11 cellular contexts compared by ENCODE assay signal in genomic region chr6:111870751-111871064, GRCh38. TPM values are rescaled to one million over a fixed set of nuclear protein-coding genes. Genes with fewer than 3 reads are reported as not detected.
A peak's percentile ranks its signal among the peaks of the same experiment; 100 is the strongest.
DNase-seq lines count a peak whose midpoint lies in the region; ATAC-seq and TF ChIP-seq lines count a peak whose summit lies in the region.
"Had no signal": no experiment of that assay in that cellular context is flagged by ENCODE, and none has a peak within 500 bp of the region (broad histone marks: within the 10 kb centered on the region; RNA-seq: fewer than 3 reads in every experiment).

No MANE protein-coding gene starts in this region.

- H3K27ac ChIP-seq in spleen: peak overlapping the region in 7 of 8 donors; percentile 6 to 94 (median 89)
- H3K27ac ChIP-seq: epithelial cell of prostate, HL-60 had no signal

- H3K9me3 ChIP-seq in spleen: no peaks in the 10 kb centered on the region

- no peaks in the 10 kb centered on the region for H3K36me3 ChIP-seq in spleen

- no peaks in the 10 kb centered on the region for H3K27me3 Mint-ChIP-seq in activated CD4-positive, alpha-beta T cell treated with anti-CD3 and anti-CD28 coated beads for 36 hours

- TF ChIP-seq POLR2A in spleen (IDR thresholded peaks at IDR 0.05): no peak

- 49 to 58% (median 57%) methylated on average over 4 of the region's 4 CpGs for WGBS in spleen, 5 donors

- CTCF ChIA-PET in activated CD4-positive, alpha-beta T cell treated with anti-CD3 and anti-CD28 coated beads for 36 hours (lab: Charles Lee): interaction anchor here (0.6 to 4.0 kb wide), 12 partner anchors 12 to 163 kb away, joined by 3 to 22 read pairs (median 3); no protein-coding TSS in a partner anchor

- no peak for ATAC-seq in activated CD4-positive, alpha-beta T cell treated with anti-CD3 and anti-CD28 coated beads for 36 hours

- peak overlapping the region; percentile 98 for H3K4me3 Mint-ChIP-seq in activated CD4-positive, alpha-beta T cell treated with anti-CD3 and anti-CD28 coated beads for 36 hours

- peaks cover 50% of the 10 kb centered on the region for H3K36me3 Mint-ChIP-seq in activated CD4-positive, alpha-beta T cell treated with anti-CD3 and anti-CD28 coated beads for 36 hours (ENCODE audit: low read depth)

- H3K9me3 Mint-ChIP-seq in activated CD4-positive, alpha-beta T cell treated with anti-CD3 and anti-CD28 coated beads for 36 hours (ENCODE audit: low read depth): no peaks in the 10 kb centered on the region

- intact Hi-C loops in activated CD4-positive, alpha-beta T cell treated with anti-CD3 and anti-CD28 coated beads for 36 hours (cut with DNase I, micrococcal nuclease): loop anchor here (1.0 to 10.0 kb wide), 4 partner anchors 32 to 996 kb away; partner anchors contain the start of gene AMD1 (in 1 of the 2)
- intact Hi-C loops in spleen (cut with DNase I; ENCODE audit: low total_unique reads): loop anchor here (10.0 kb wide), 1 partner anchor 146 kb away; no protein-coding TSS in a partner anchor

- peaks cover 59% of the 10 kb centered on the region for H3K4me1 Mint-ChIP-seq in activated CD4-positive, alpha-beta T cell treated with anti-CD3 and anti-CD28 coated beads for 36 hours

- peaks cover 0 to 8% (median 0%) of the 10 kb centered on the region in 7 donors for H3K27me3 ChIP-seq in spleen (replicated peaks in 1 of 7)

- H3K27ac Mint-ChIP-seq in activated CD4-positive, alpha-beta T cell treated with anti-CD3 and anti-CD28 coated beads for 36 hours: peak overlapping the region; percentile 87

- POLR2A ChIA-PET in activated CD4-positive, alpha-beta T cell treated with anti-CD3 and anti-CD28 coated beads for 36 hours (lab: Charles Lee): interaction anchor here (0.6 to 1.7 kb wide), 7 partner anchors 9 to 981 kb away, joined by 3 to 6 read pairs (median 4); no protein-coding TSS in a partner anchor

- peaks cover 21 to 87% (median 54%) of the 10 kb centered on the region in 6 donors for H3K4me1 ChIP-seq in spleen

- peak overlapping the region in 5 of 8 donors; percentile 83 to 93 (median 86) for H3K4me3 ChIP-seq in spleen

- no peak for TF ChIP-seq CTCF in spleen (IDR thresholded peaks at IDR 0.05 in 8 of 11, conservative IDR thresholded peaks at IDR 0.05 in 3 of 11)

- DNase-seq in activated CD4-positive, alpha-beta T cell treated with anti-CD3 and anti-CD28 coated beads for 36 hours: no peak
- no peak for DNase-seq in activated CD4-positive, alpha-beta T cell treated with anti-CD3 and anti-CD28 coated beads for 1 hour
- peak; percentile 9 for DNase-seq in SW480 (ENCODE audit: low spot score)
- DNase-seq in foreskin melanocyte: peak; percentile 38
- DNase-seq in spleen: no peak
- DNase-seq in HPDE6-E6E7 (ENCODE audit: extremely low spot score): no peak
- DNase-seq in kidney glomerular epithelial cell (lab: John Stamatoyannopoulos, UW): no peak
- no peak for DNase-seq in RKO (ENCODE audit: low spot score)
- DNase-seq: NCI-H524 treated with DMSO at 0.1 percent for 48 hours had no signal

RNA-seq across cellular contexts. Expression of gene FYN, which starts 2.5 kb away (rescaled TPM):
- 100 to 1,000 TPM; 345 to 504 TPM for total RNA-seq in activated CD4-positive, alpha-beta T cell treated with anti-CD3 and anti-CD28 coated beads for 36 hours
- total RNA-seq in spleen: 100 to 1,000 TPM; 193 to 409 (median 227) TPM
- polyA plus RNA-seq in spleen: 10 to 100 TPM; 56.6 to 78.1 (median 65.6) TPM

Comparison
In these comparisons a context has a peak if more than half of its experiments do, and no peak if none do; other contexts are left out.
1. DNase-seq: peak in SW480 (single experiment) and foreskin melanocyte (single experiment); none in activated CD4-positive, alpha-beta T cell treated with anti-CD3 and anti-CD28 coated beads for 36 hours (single experiment), activated CD4-positive, alpha-beta T cell treated with anti-CD3 and anti-CD28 coated beads for 1 hour (single experiment), spleen (single experiment), HPDE6-E6E7 (single experiment), kidney glomerular epithelial cell (single experiment) and RKO (single experiment).